ENCODE assay signal across 8 cellular contexts in genomic region chr17:41835214-41835799, GRCh38.
DNase-seq lines count a peak whose midpoint lies in the region; ATAC-seq and TF ChIP-seq lines count a peak whose summit lies in the region.

No MANE protein-coding gene starts in this region.

- ATAC-seq in HG03280 (IDR thresholded peaks at IDR 0.05; ENCODE audit: unreplicated experiment) (peak; percentile 33), HG03196 (IDR thresholded peaks at IDR 0.05; ENCODE audit: unreplicated experiment) (no peak), GM18873 (IDR thresholded peaks at IDR 0.05; ENCODE audit: low FRiP score, unreplicated experiment) (no peak)
- ATAC-seq in stimulated activated naive CD8-positive, alpha-beta T cell treated with anti-CD3 and anti-CD28 coated beads, Interleukin-15, Interleukin-2, amounts not matched to agents 100 U/mL and 50 U/mL, for 24 hours: peak; percentile 19

- H3K4me3 ChIP-seq in GM12865 (ENCODE audit: low read depth, low read length) (peak overlapping the region; percentile 84), adipocyte (ENCODE audit: low read length) (peak overlapping the region; percentile 88), iPS-18a (ENCODE audit: low read length) (peak overlapping the region; percentile 79)

- H3K36me3 ChIP-seq in adipocyte (ENCODE audit: control insufficient read depth, insufficient read depth, low read length, severe bottlenecking) (peaks cover 21% of the 10 kb centered on the region), iPS-18a (ENCODE audit: control insufficient read depth, low read depth, low read length) (peaks cover 25% of the 10 kb centered on the region)

- H3K27ac ChIP-seq in iPS-18a (ENCODE audit: low read length): no peak overlapping the region

- H3K9ac ChIP-seq in adipocyte (ENCODE audit: low read length) (peak overlapping the region; percentile 90), iPS-18a (ENCODE audit: low read length) (peak overlapping the region; percentile 69)

- TF ChIP-seq CTCF in GM12865 (IDR thresholded peaks at IDR 0.05; ENCODE audit: insufficient read depth, low read depth, low read length, missing control alignments): no peak

- H3K4me1 ChIP-seq in adipocyte (ENCODE audit: control insufficient read depth, insufficient read depth, low read length) (peaks cover 11% of the 10 kb centered on the region), iPS-18a (ENCODE audit: control insufficient read depth, low read depth, low read length) (peaks cover 5% of the 10 kb centered on the region)

- no peaks in the 10 kb centered on the region for H3K9me3 ChIP-seq in adipocyte (ENCODE audit: control insufficient read depth, low read length)
- H3K9me3 ChIP-seq in iPS-18a (ENCODE audit: control insufficient read depth, low read depth, low read length): no peaks in the 10 kb centered on the region

- peak; percentile 11 for DNase-seq in GM12865 (ENCODE audit: low read depth)
- DNase-seq in adipocyte (ENCODE audit: low read depth): peak; percentile 49
- DNase-seq in stimulated activated naive CD8-positive, alpha-beta T cell treated with anti-CD3 and anti-CD28 coated beads, Interleukin-15, Interleukin-2, amounts not matched to agents 100 U/mL and 50 U/mL, for 24 hours: no peak
- no peak for DNase-seq in RPMI8226

- H3K27me3 ChIP-seq in adipocyte (replicated peaks; ENCODE audit: control insufficient read depth, insufficient read depth, low read length): no peaks in the 10 kb centered on the region
- peaks cover 7% of the 10 kb centered on the region for H3K27me3 ChIP-seq in iPS-18a (ENCODE audit: control insufficient read depth, insufficient read depth, low read length)

Comparison
In these comparisons a context has a peak if more than half of its experiments do, and no peak if none do; other contexts are left out.
1. DNase-seq: peak in GM12865 (single experiment) and adipocyte (single experiment); none in stimulated activated naive CD8-positive, alpha-beta T cell treated with anti-CD3 and anti-CD28 coated beads, Interleukin-15, Interleukin-2, amounts not matched to agents 100 U/mL and 50 U/mL, for 24 hours (single experiment) and RPMI8226 (single experiment).
2. ATAC-seq: peak in HG03280 (single experiment) and stimulated activated naive CD8-positive, alpha-beta T cell treated with anti-CD3 and anti-CD28 coated beads, Interleukin-15, Interleukin-2, amounts not matched to agents 100 U/mL and 50 U/mL, for 24 hours (single experiment); none in HG03196 (single experiment) and GM18873 (single experiment).
3. Peak in every context shown above with its lines, with median percentiles within 50 percentile points of each other: H3K4me3 ChIP-seq.